Comparison of ENCODE assay signal across 22 cellular contexts in genomic region chr17:57980522-57980921, GRCh38. TPM values are rescaled to one million over a fixed set of nuclear protein-coding genes. Genes with fewer than 3 reads are reported as not detected.
DNase-seq lines count a peak whose midpoint lies in the region; ATAC-seq and TF ChIP-seq lines count a peak whose summit lies in the region.
"Had no signal": no experiment of that assay in that cellular context is flagged by ENCODE, and none has a peak within 500 bp of the region (broad histone marks: within the 10 kb centered on the region; RNA-seq: fewer than 3 reads in every experiment).

No MANE protein-coding gene starts in this region.

- peak in 1 of 2 donors; percentile 40 for ATAC-seq in gastrocnemius medialis
- ATAC-seq: CD8-positive, alpha-beta T cell; GM23338 had no signal

- H3K9me3 Mint-ChIP-seq in glutamatergic neuron (ENCODE audit: unreplicated experiment), result no peaks in the 10 kb centered on the region
- H3K9me3 Mint-ChIP-seq: CD8-positive, alpha-beta T cell; GM23338 had no signal

- peak in 2 of 3 experiments; percentile 13 to 49 for DNase-seq in NCI-H1417 (lab: John Stamatoyannopoulos, UW)
- DNase-seq in NCI-H1417 treated with DMSO at 0.1 percent for 48 hours (lab: John Stamatoyannopoulos, UW), result no peak
- peak; percentile 88 for DNase-seq in NCI-H2171 treated with DMSO at 0.1 percent for 48 hours (lab: John Stamatoyannopoulos, UW)
- no peak for DNase-seq in glutamatergic neuron
- no peak for DNase-seq in gastrocnemius medialis
- no peak for DNase-seq in cerebellum (ENCODE audit: low spot score)
- no peak for DNase-seq in testis
- DNase-seq in NCI-H1694 treated with DMSO at 0.1 percent for 48 hours (lab: John Stamatoyannopoulos, UW), result no peak
- DNase-seq: CD8-positive, alpha-beta T cell; Kasumi-1; MM.1S; NCI-H1092; NCI-H146; NCI-H2029 treated with DMSO at 0.1 percent for 48 hours; NCI-H345; RPMI8226; SHP77 had no signal

- H3K4me1 ChIP-seq in gastrocnemius medialis (peaks cover 72 to 92% of the 10 kb centered on the region in 2 donors), testis (peaks cover 29% of the 10 kb centered on the region)

- H3K36me3 Mint-ChIP-seq in glutamatergic neuron (ENCODE audit: unreplicated experiment), result no peaks in the 10 kb centered on the region

- H3K4me3 ChIP-seq in gastrocnemius medialis (no peak overlapping the region), testis (no peak overlapping the region)
- H3K4me3 ChIP-seq: BLaER1 treated with 17β-estradiol and CSF1 and Interleukin-3, amounts not matched to agents 10 nM and 100 nM; GM23338; HAP-1; PC-9 had no signal

- H3K27me3 ChIP-seq in gastrocnemius medialis (no peaks in the 10 kb centered on the region), testis (no peaks in the 10 kb centered on the region)
- H3K27me3 ChIP-seq: BLaER1 treated with 17β-estradiol and CSF1 and Interleukin-3, amounts not matched to agents 10 nM and 100 nM had no signal

- in situ Hi-C loops in gastrocnemius medialis (cut with MboI; ENCODE audit: low sequenced_read_pairs in 4 of 4), result loop anchor here in 2 of 4 donors (25.0 kb wide), 3 partner anchors 393 to 893 kb away; partner anchors contain the start of genes AKAP1 (in 1 of the 2) and MSI2 (in 1 of the 2)

- H3K9me3 ChIP-seq in gastrocnemius medialis (no peaks in the 10 kb centered on the region), testis (no peaks in the 10 kb centered on the region)
- H3K9me3 ChIP-seq: BLaER1 treated with 17β-estradiol and CSF1 and Interleukin-3, amounts not matched to agents 10 nM and 100 nM; HAP-1 had no signal

- H3K4me3 Mint-ChIP-seq in glutamatergic neuron (ENCODE audit: unreplicated experiment), result peak overlapping the region; percentile 14
- H3K4me3 Mint-ChIP-seq: CD8-positive, alpha-beta T cell; GM23338 had no signal

- intact Hi-C loops in gastrocnemius medialis (cut with DNase I; ENCODE audit: low total_unique reads) (no loop called here), testis (cut with DNase I; ENCODE audit: low total_unique reads) (no loop called here)

- 84 to 90% methylated on average over 4 of the region's 4 CpGs for WGBS in testis, 2 donors

- H3K4me1 Mint-ChIP-seq in glutamatergic neuron (ENCODE audit: low read depth, unreplicated experiment), result peaks cover 41% of the 10 kb centered on the region

- TF ChIP-seq POLR2A in gastrocnemius medialis (IDR thresholded peaks at IDR 0.05) (no peak), testis (IDR thresholded peaks at IDR 0.05) (no peak)

- H3K27ac ChIP-seq in gastrocnemius medialis (peak overlapping the region; percentile 13 to 99 (median 35)), testis (no peak overlapping the region)
- H3K27ac ChIP-seq: 22Rv1; BLaER1 treated with 17β-estradiol and CSF1 and Interleukin-3, amounts not matched to agents 10 nM and 100 nM; PC-9 had no signal

- no peak overlapping the region for H3K27ac Mint-ChIP-seq in glutamatergic neuron (ENCODE audit: unreplicated experiment)
- H3K27ac Mint-ChIP-seq: GM23338 had no signal

- TF ChIP-seq CTCF in glutamatergic neuron (IDR thresholded peaks at IDR 0.05; ENCODE audit: partially characterized antibody, unreplicated experiment) (no peak), gastrocnemius medialis (IDR thresholded peaks at IDR 0.05 in 4 of 5, conservative IDR thresholded peaks at IDR 0.05 in 1 of 5) (no peak), testis (IDR thresholded peaks at IDR 0.05) (no peak)

- peaks cover 4% of the 10 kb centered on the region for H3K27me3 Mint-ChIP-seq in glutamatergic neuron (ENCODE audit: unreplicated experiment)

- H3K36me3 ChIP-seq in gastrocnemius medialis, result peaks cover 0 to 65% of the 10 kb centered on the region in 2 donors
- no peaks in the 10 kb centered on the region for H3K36me3 ChIP-seq in testis (ENCODE audit: low read depth, missing control alignments)

RNA-seq across cellular contexts. Expression of gene VEZF1, which starts 7.5 kb away (rescaled TPM):
- 88.3 TPM for total RNA-seq in glutamatergic neuron (ENCODE audit: unreplicated experiment)
- total RNA-seq in gastrocnemius medialis, result 100 to 1,000 TPM in 3 of 4 donors, 10 to 100 TPM in 1; 99.9 to 137 (median 106) TPM
- total RNA-seq in cerebellum, result 64.8 TPM
- total RNA-seq in testis, result 10 to 100 TPM; 58.6 TPM
- polyA plus RNA-seq in testis (ENCODE audit: insufficient read depth, low read depth, low replicate concordance), result 54.8 TPM

RNA-seq across cellular contexts. Expression of gene CUEDC1, which starts 25.3 kb away (rescaled TPM):
- total RNA-seq in glutamatergic neuron (ENCODE audit: unreplicated experiment) (22.9 TPM), gastrocnemius medialis (10 to 100 TPM; 31.2 to 43.9 (median 34.3) TPM), cerebellum (13.3 TPM), testis (1 to 10 TPM; 6.5 to 8.6 TPM)
- 13.3 TPM for polyA plus RNA-seq in testis (ENCODE audit: insufficient read depth, low read depth, low replicate concordance)

RNA-seq across cellular contexts. Expression of gene SRSF1, which starts 26.5 kb away (rescaled TPM):
- total RNA-seq in glutamatergic neuron (ENCODE audit: unreplicated experiment) (227 TPM), gastrocnemius medialis (10 to 100 TPM; 69.4 to 85.4 (median 82.2) TPM), cerebellum (310 TPM), testis (100 to 1,000 TPM; 150 to 159 TPM)
- polyA plus RNA-seq in testis (ENCODE audit: insufficient read depth, low read depth, low replicate concordance), result 128 TPM

Comparison
In these comparisons a context has a peak if more than half of its experiments do, and no peak if none do; other contexts are left out.
1. DNase-seq: peak in NCI-H1417 (2 of 3) and NCI-H2171 treated with DMSO at 0.1 percent for 48 hours (single experiment); none in NCI-H1417 treated with DMSO at 0.1 percent for 48 hours (single experiment), glutamatergic neuron (single experiment), gastrocnemius medialis (0 of 2), cerebellum (single experiment), testis (single experiment) and NCI-H1694 treated with DMSO at 0.1 percent for 48 hours (single experiment).
2. H3K27ac ChIP-seq: peak in gastrocnemius medialis (4 of 4); none in testis (0 of 2).